ENCODE assay signal across 29 cellular contexts in the genomic region with DNA sequence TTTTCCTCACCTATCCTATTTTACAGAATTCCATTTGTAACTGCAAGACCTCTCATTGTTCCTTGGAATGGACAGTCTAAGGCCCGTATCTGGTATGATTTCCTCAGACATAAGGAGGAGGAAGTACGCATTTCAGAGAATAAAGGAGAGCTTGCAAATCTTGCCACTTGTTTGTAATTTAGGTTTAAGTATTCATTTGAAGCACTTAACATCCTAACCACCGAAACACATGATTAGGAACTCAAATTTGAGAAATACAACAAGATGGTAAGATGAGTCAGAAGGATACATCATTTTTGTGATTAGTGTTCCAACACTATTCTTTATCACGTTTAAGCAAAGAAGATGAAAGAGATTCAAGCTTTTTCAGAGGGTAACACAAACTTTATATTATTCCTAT.
"Had no signal": no experiment of that assay in that cellular context is flagged by ENCODE, and none has a peak within 500 bp of the region (broad histone marks: within the 10 kb centered on the region; RNA-seq: fewer than 3 reads in every experiment).

No MANE protein-coding gene starts in this region.

- H3K27ac ChIP-seq: brain microvascular endothelial cell, coronary artery, esophagus muscularis mucosa, gastroesophageal sphincter had no signal

- ATAC-seq: activated CD4-positive, alpha-beta T cell treated with anti-CD3 and anti-CD28 coated beads for 36 hours; activated CD8-positive, alpha-beta memory T cell treated with anti-CD3 and anti-CD28 coated beads, Interleukin-2, amount 10 ng/mL, durations not matched to agents 7 days and 5 days; activated CD8-positive, alpha-beta T cell treated with anti-CD3 and anti-CD28 coated beads, Interleukin-2, amount 10 ng/mL, durations not matched to agents 7 days and 5 days; activated naive CD4-positive, alpha-beta T cell treated with anti-CD3 and anti-CD28 coated beads, Interleukin-2, amount 50 U/mL, for 72 hours; effector memory CD8-positive, alpha-beta T cell; gastroesophageal sphincter; heart right ventricle had no signal

- DNase-seq: activated CD4-positive, alpha-beta memory T cell treated with anti-CD3 and anti-CD28 coated beads for 36 hours; activated CD4-positive, alpha-beta T cell treated with anti-CD3 and anti-CD28 coated beads for 36 hours; activated CD4-positive, alpha-beta T cell treated with anti-CD3 and anti-CD28 coated beads, Interleukin-2, amount 10 ng/mL, durations not matched to agents 24 days and 14 days; activated CD4-positive, CD25-positive, alpha-beta regulatory T cell; activated CD4-positive, CD25-positive, alpha-beta regulatory T cell treated with anti-CD3 and anti-CD28 coated beads, Interleukin-2, amount 50 U/mL, for 72 hours; activated CD8-positive, alpha-beta memory T cell treated with anti-CD3 and anti-CD28 coated beads, Interleukin-2, amount 10 ng/mL, durations not matched to agents 7 days and 5 days; activated CD8-positive, alpha-beta memory T cell treated with anti-CD3 and anti-CD28 coated beads, Interleukin-2, amount 50 U/mL, for 4 hours; activated CD8-positive, alpha-beta T cell treated with anti-CD3 and anti-CD28 coated beads, Interleukin-2, amount 10 ng/mL, durations not matched to agents 7 days and 5 days; activated gamma-delta T cell; activated naive CD4-positive, alpha-beta T cell; activated naive CD4-positive, alpha-beta T cell treated with anti-CD3 and anti-CD28 coated beads, Interleukin-2, amount 10 ng/mL, durations not matched to agents 7 days and 5 days; activated naive CD8-positive, alpha-beta T cell treated with anti-CD3 and anti-CD28 coated beads, Interleukin-2, amount 10 ng/mL, durations not matched to agents 7 days and 5 days; activated T-cell treated with anti-CD3 and anti-CD28 coated beads, Interleukin-2, amount 50 U/mL, for 1 hour; activated T-cell treated with anti-CD3 and anti-CD28 coated beads, Interleukin-2, amount 50 U/mL, for 48 hours; amniotic stem cell; anterior cingulate cortex; brain microvascular endothelial cell; dorsolateral prefrontal cortex; effector memory CD8-positive, alpha-beta T cell; erythroblast; foreskin melanocyte; heart right ventricle had no signal

- H3K9me3 Mint-ChIP-seq: central memory CD8-positive, alpha-beta T cell had no signal

- H3K4me3 Mint-ChIP-seq: activated CD4-positive, alpha-beta memory T cell treated with anti-CD3 and anti-CD28 coated beads for 36 hours; activated CD4-positive, alpha-beta T cell treated with anti-CD3 and anti-CD28 coated beads for 36 hours; activated CD4-positive, alpha-beta T cell treated with anti-CD3 and anti-CD28 coated beads, Interleukin-2, amount 10 ng/mL, durations not matched to agents 24 days and 14 days; activated CD8-positive, alpha-beta memory T cell treated with anti-CD3 and anti-CD28 coated beads, Interleukin-2, amount 10 ng/mL, durations not matched to agents 7 days and 5 days; activated CD8-positive, alpha-beta T cell treated with anti-CD3 and anti-CD28 coated beads, Interleukin-2, amount 10 ng/mL, durations not matched to agents 7 days and 5 days; activated naive CD4-positive, alpha-beta T cell treated with anti-CD3 and anti-CD28 coated beads, Interleukin-2, amount 10 ng/mL, durations not matched to agents 7 days and 5 days; activated naive CD8-positive, alpha-beta T cell treated with anti-CD3 and anti-CD28 coated beads, Interleukin-2, amount 10 ng/mL, durations not matched to agents 7 days and 5 days; activated T-helper 1 cell treated with anti-CD3 and anti-CD28 coated beads, Interleukin-12 subunit alpha, Interleukin-12 subunit beta, Interleukin-2, Interleukin-4 antibody, amounts not matched to agents 30 ng/mL and 10 ng/mL and 1 ng/mL, durations not matched to agents 14 hours and 24 hours and 36 hours; central memory CD8-positive, alpha-beta T cell; dendritic cell treated with granulocyte-macrophage colony-stimulating factor and Interleukin-4, amounts not matched to agents 40 ng/mL and 50 ng/mL, for 4 days; effector memory CD8-positive, alpha-beta T cell had no signal

- H3K27ac Mint-ChIP-seq: activated CD4-positive, alpha-beta memory T cell treated with anti-CD3 and anti-CD28 coated beads for 36 hours; activated CD4-positive, alpha-beta T cell treated with anti-CD3 and anti-CD28 coated beads for 36 hours; activated CD4-positive, alpha-beta T cell treated with anti-CD3 and anti-CD28 coated beads, Interleukin-2, amount 10 ng/mL, durations not matched to agents 24 days and 14 days; activated CD8-positive, alpha-beta memory T cell treated with anti-CD3 and anti-CD28 coated beads, Interleukin-2, amount 10 ng/mL, durations not matched to agents 7 days and 5 days; activated CD8-positive, alpha-beta T cell treated with anti-CD3 and anti-CD28 coated beads, Interleukin-2, amount 10 ng/mL, durations not matched to agents 7 days and 5 days; activated naive CD4-positive, alpha-beta T cell treated with anti-CD3 and anti-CD28 coated beads, Interleukin-2, amount 10 ng/mL, durations not matched to agents 7 days and 5 days; activated naive CD4-positive, alpha-beta T cell treated with anti-CD3 and anti-CD28 coated beads, Interleukin-2, amount 50 U/mL, for 72 hours; activated naive CD8-positive, alpha-beta T cell treated with anti-CD3 and anti-CD28 coated beads, Interleukin-2, amount 10 ng/mL, durations not matched to agents 7 days and 5 days; activated T-helper 1 cell treated with anti-CD3 and anti-CD28 coated beads, Interleukin-12 subunit alpha, Interleukin-12 subunit beta, Interleukin-2, Interleukin-4 antibody, amounts not matched to agents 30 ng/mL and 10 ng/mL and 1 ng/mL, durations not matched to agents 14 hours and 24 hours and 36 hours; dendritic cell treated with granulocyte-macrophage colony-stimulating factor and Interleukin-4, amounts not matched to agents 40 ng/mL and 50 ng/mL, for 4 days; effector memory CD8-positive, alpha-beta T cell had no signal

- H3K4me3 ChIP-seq: coronary artery, dorsolateral prefrontal cortex, esophagus muscularis mucosa, gastroesophageal sphincter, heart right ventricle had no signal

- H3K27me3 Mint-ChIP-seq: activated CD4-positive, alpha-beta memory T cell treated with anti-CD3 and anti-CD28 coated beads for 36 hours; activated CD4-positive, alpha-beta T cell treated with anti-CD3 and anti-CD28 coated beads for 36 hours; activated CD4-positive, alpha-beta T cell treated with anti-CD3 and anti-CD28 coated beads, Interleukin-2, amount 10 ng/mL, durations not matched to agents 24 days and 14 days; activated CD8-positive, alpha-beta memory T cell treated with anti-CD3 and anti-CD28 coated beads, Interleukin-2, amount 10 ng/mL, durations not matched to agents 7 days and 5 days; activated naive CD4-positive, alpha-beta T cell treated with anti-CD3 and anti-CD28 coated beads, Interleukin-2, amount 10 ng/mL, durations not matched to agents 7 days and 5 days; activated naive CD8-positive, alpha-beta T cell treated with anti-CD3 and anti-CD28 coated beads, Interleukin-2, amount 10 ng/mL, durations not matched to agents 7 days and 5 days; central memory CD8-positive, alpha-beta T cell; dendritic cell treated with granulocyte-macrophage colony-stimulating factor and Interleukin-4, amounts not matched to agents 40 ng/mL and 50 ng/mL, for 4 days; effector memory CD8-positive, alpha-beta T cell had no signal

- H3K27me3 ChIP-seq: brain microvascular endothelial cell, dorsolateral prefrontal cortex, esophagus muscularis mucosa, gastroesophageal sphincter, heart right ventricle had no signal
